ENCODE assay signal across 16 cellular contexts in the genomic region with DNA sequence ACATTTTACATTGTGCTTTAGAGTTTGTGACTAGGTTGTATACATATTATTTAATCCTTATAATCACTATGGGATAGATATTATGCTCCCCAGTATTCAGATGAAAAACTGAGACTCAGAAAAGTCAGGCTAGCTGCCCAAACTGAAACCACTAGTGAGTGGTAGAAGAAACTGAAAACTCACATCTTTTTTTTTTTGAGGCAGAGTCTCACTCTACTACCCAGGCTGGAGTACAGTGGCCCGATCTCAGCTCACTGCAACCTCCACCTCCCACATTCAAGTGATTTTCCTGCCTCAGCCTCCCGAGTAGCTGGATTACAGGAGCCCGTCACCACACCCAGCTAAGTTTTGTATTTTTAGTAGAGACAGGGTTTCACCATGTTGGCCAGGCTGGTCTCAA. TPM values are rescaled to one million over a fixed set of nuclear protein-coding genes. Genes with fewer than 3 reads are reported as not detected.
DNase-seq lines count a peak whose midpoint lies in the region; ATAC-seq and TF ChIP-seq lines count a peak whose summit lies in the region.
"Had no signal": no experiment of that assay in that cellular context is flagged by ENCODE, and none has a peak within 500 bp of the region (broad histone marks: within the 10 kb centered on the region; RNA-seq: fewer than 3 reads in every experiment).

No MANE protein-coding gene starts in this region.

- peaks cover 60% of the 10 kb centered on the region for H3K4me1 Mint-ChIP-seq in activated CD4-positive, alpha-beta T cell treated with anti-CD3 and anti-CD28 coated beads, Interleukin-2, amount 10 ng/mL, durations not matched to agents 7 days and 5 days
- peaks cover 29 to 30% of the 10 kb centered on the region in 2 donors for H3K4me1 Mint-ChIP-seq in natural killer cell treated with Interleukin-12 subunit alpha and Interleukin-12 subunit beta and Interleukin-15 and Interleukin-18, amount 100 ng/mL, for 72 hours (ENCODE audit: low read depth in 2 of 2)
- H3K4me1 Mint-ChIP-seq: nephron had no signal

- 81 to 96% (median 94%) methylated on average over 3 of the region's 3 CpGs for WGBS in psoas muscle, 3 donors

- no peak overlapping the region for H3K4me3 ChIP-seq in psoas muscle

- no peaks in the 10 kb centered on the region for H3K27me3 ChIP-seq in psoas muscle (ENCODE audit: insufficient read depth in 3 of 3, low read length in 2 of 3)
- H3K27me3 ChIP-seq: foreskin keratinocyte had no signal

- no peaks in the 10 kb centered on the region for H3K27me3 Mint-ChIP-seq in activated CD4-positive, alpha-beta T cell treated with anti-CD3 and anti-CD28 coated beads, Interleukin-2, amount 10 ng/mL, durations not matched to agents 7 days and 5 days
- no peaks in the 10 kb centered on the region for H3K27me3 Mint-ChIP-seq in natural killer cell treated with Interleukin-12 subunit alpha and Interleukin-12 subunit beta and Interleukin-15 and Interleukin-18, amount 100 ng/mL, for 72 hours

- no peaks in the 10 kb centered on the region for H3K9me3 ChIP-seq in KOPT-K1 (ENCODE audit: insufficient read depth, low read length, poor library complexity, severe bottlenecking)
- no peaks in the 10 kb centered on the region for H3K9me3 ChIP-seq in psoas muscle

- no peaks in the 10 kb centered on the region for H3K9me3 Mint-ChIP-seq in activated CD4-positive, alpha-beta T cell treated with anti-CD3 and anti-CD28 coated beads, Interleukin-2, amount 10 ng/mL, durations not matched to agents 7 days and 5 days
- no peaks in the 10 kb centered on the region for H3K9me3 Mint-ChIP-seq in natural killer cell treated with Interleukin-12 subunit alpha and Interleukin-12 subunit beta and Interleukin-15 and Interleukin-18, amount 100 ng/mL, for 72 hours
- H3K9me3 Mint-ChIP-seq: H9, nephron had no signal

- H3K36me3 ChIP-seq in KOPT-K1 (ENCODE audit: insufficient read depth, low read length) (0 out of 2 replicates have a peak, but pooled peaks cover 4% of the 10 kb centered on the region), psoas muscle (ENCODE audit: insufficient read depth in 1 of 2, low read depth in 1 of 2) (no peaks in the 10 kb centered on the region)

- H3K27ac Mint-ChIP-seq in activated CD4-positive, alpha-beta T cell treated with anti-CD3 and anti-CD28 coated beads, Interleukin-2, amount 10 ng/mL, durations not matched to agents 7 days and 5 days, result peak overlapping the region; percentile 71
- no peak overlapping the region for H3K27ac Mint-ChIP-seq in natural killer cell treated with Interleukin-12 subunit alpha and Interleukin-12 subunit beta and Interleukin-15 and Interleukin-18, amount 100 ng/mL, for 72 hours
- H3K27ac Mint-ChIP-seq: H9, nephron had no signal

- no peak for TF ChIP-seq CTCF in psoas muscle (IDR thresholded peaks at IDR 0.05)

- POLR2A ChIA-PET in activated CD4-positive, alpha-beta T cell treated with anti-CD3 and anti-CD28 coated beads, Interleukin-2, amount 10 ng/mL, durations not matched to agents 7 days and 5 days (lab: Charles Lee), result no interaction called here

- ATAC-seq in GM21423 (IDR thresholded peaks at IDR 0.05; ENCODE audit: unreplicated experiment) (peak; percentile 61), HG02973 (IDR thresholded peaks at IDR 0.05; ENCODE audit: unreplicated experiment) (no peak), psoas muscle (no peak)
- ATAC-seq in natural killer cell treated with Interleukin-12 subunit alpha and Interleukin-12 subunit beta and Interleukin-15 and Interleukin-18, amount 100 ng/mL, for 72 hours, result peak; percentile 49 to 53
- ATAC-seq: foreskin keratinocyte, PC-3 had no signal

- H3K27ac ChIP-seq in KOPT-K1 (ENCODE audit: low read depth, low read length, poor library complexity, severe bottlenecking), result peak overlapping the region; percentile 30
- no peak overlapping the region for H3K27ac ChIP-seq in psoas muscle
- H3K27ac ChIP-seq: foreskin keratinocyte had no signal

- no peak for DNase-seq in activated CD4-positive, alpha-beta T cell treated with anti-CD3 and anti-CD28 coated beads, Interleukin-2, amount 10 ng/mL, durations not matched to agents 7 days and 5 days
- DNase-seq in activated CD4-positive, alpha-beta T cell treated with anti-CD3 and anti-CD28 coated beads for 48 hours, result no peak
- no peak for DNase-seq in natural killer cell treated with Interleukin-12 subunit alpha and Interleukin-12 subunit beta and Interleukin-15 and Interleukin-18, amount 100 ng/mL, for 72 hours (ENCODE audit: low spot score)
- DNase-seq in DMS79 (lab: John Stamatoyannopoulos, UW) (no peak), psoas muscle (no peak)
- DNase-seq: amniotic stem cell, cerebellar nuclear complex, foreskin keratinocyte, H9, Karpas-422, NCI-H1436, PC-3 had no signal

- CTCF ChIA-PET in activated CD4-positive, alpha-beta T cell treated with anti-CD3 and anti-CD28 coated beads, Interleukin-2, amount 10 ng/mL, durations not matched to agents 7 days and 5 days (lab: Charles Lee), result interaction anchor here (0.5 to 2.0 kb wide), 4 partner anchors 9 to 92 kb away, joined by 3 to 9 read pairs (median 4); no protein-coding TSS in a partner anchor

- intact Hi-C loops in psoas muscle (cut with DNase I), result no loop called here

- peak overlapping the region; percentile 37 for H3K4me3 Mint-ChIP-seq in activated CD4-positive, alpha-beta T cell treated with anti-CD3 and anti-CD28 coated beads, Interleukin-2, amount 10 ng/mL, durations not matched to agents 7 days and 5 days
- H3K4me3 Mint-ChIP-seq in natural killer cell treated with Interleukin-12 subunit alpha and Interleukin-12 subunit beta and Interleukin-15 and Interleukin-18, amount 100 ng/mL, for 72 hours, result no peak overlapping the region
- H3K4me3 Mint-ChIP-seq: H9, nephron had no signal

- H3K36me3 Mint-ChIP-seq in activated CD4-positive, alpha-beta T cell treated with anti-CD3 and anti-CD28 coated beads, Interleukin-2, amount 10 ng/mL, durations not matched to agents 7 days and 5 days (ENCODE audit: low read depth), result peaks cover 12% of the 10 kb centered on the region
- no peaks in the 10 kb centered on the region for H3K36me3 Mint-ChIP-seq in natural killer cell treated with Interleukin-12 subunit alpha and Interleukin-12 subunit beta and Interleukin-15 and Interleukin-18, amount 100 ng/mL, for 72 hours

- H3K4me1 ChIP-seq in psoas muscle, result no peaks in the 10 kb centered on the region

RNA-seq across cellular contexts. Expression of gene RNF24, which starts 22.2 kb away (rescaled TPM):
- total RNA-seq in activated CD4-positive, alpha-beta T cell treated with anti-CD3 and anti-CD28 coated beads, Interleukin-2, amount 10 ng/mL, durations not matched to agents 7 days and 5 days, result 10 to 100 TPM; 13.5 to 15.0 TPM
- total RNA-seq in natural killer cell treated with Interleukin-12 subunit alpha and Interleukin-12 subunit beta and Interleukin-15 and Interleukin-18, amount 100 ng/mL, for 72 hours, result 10 to 100 TPM; 18.4 to 33.4 TPM
- total RNA-seq in psoas muscle, result 1 to 10 TPM; 1.4 to 3.1 (median 2.3) TPM
- 1 to 10 TPM in 2 of 3 donors, under 1 TPM in 1; 0.48 to 1.5 (median 1.3) TPM for polyA plus RNA-seq in psoas muscle

Comparison
In these comparisons a context has a peak if more than half of its experiments do, and no peak if none do; other contexts are left out.
1. ATAC-seq: peak in GM21423 (single experiment) and natural killer cell treated with Interleukin-12 subunit alpha and Interleukin-12 subunit beta and Interleukin-15 and Interleukin-18, amount 100 ng/mL, for 72 hours (2 of 2); none in HG02973 (single experiment) and psoas muscle (0 of 4).